7 cellular contexts compared by ENCODE assay signal in genomic region chr12:87141091-87141490, GRCh38.
"Had no signal": no experiment of that assay in that cellular context is flagged by ENCODE, and none has a peak within 500 bp of the region (broad histone marks: within the 10 kb centered on the region; RNA-seq: fewer than 3 reads in every experiment).

No MANE protein-coding gene starts in this region.

- H3K4me2 ChIP-seq: GM23338 had no signal

- H3K27ac ChIP-seq: HL-60 had no signal

- H2AFZ ChIP-seq: GM23338 had no signal

- ATAC-seq: GM23338, HepG2 had no signal

- H3K4me3 ChIP-seq: GM23338 had no signal

- DNase-seq: H9, HCEC 1CT, HFFc6, KBM-7 had no signal
